20 cellular contexts compared by ENCODE assay signal in genomic region chr2:142104134-142104758, GRCh38. TPM values are rescaled to one million over a fixed set of nuclear protein-coding genes. Genes with fewer than 3 reads are reported as not detected.
DNase-seq lines count a peak whose midpoint lies in the region; ATAC-seq and TF ChIP-seq lines count a peak whose summit lies in the region.
"Had no signal": no experiment of that assay in that cellular context is flagged by ENCODE, and none has a peak within 500 bp of the region (broad histone marks: within the 10 kb centered on the region; RNA-seq: fewer than 3 reads in every experiment).

No MANE protein-coding gene starts in this region.

- peak; percentile 53 for DNase-seq in DMS153 treated with DMSO at 0.1 percent for 48 hours (lab: John Stamatoyannopoulos, UW; ENCODE audit: unreplicated experiment)
- peak; percentile 52 for DNase-seq in NCI-H1105 treated with DMSO at 0.1 percent for 48 hours (lab: John Stamatoyannopoulos, UW)
- DNase-seq in pons (ENCODE audit: low spot score) = peak; percentile 46
- no peak for DNase-seq in hippocampal formation (lab: John Stamatoyannopoulos, UW)
- DNase-seq in H7 = no peak
- DNase-seq: C1 segment of cervical spinal cord, GDM1, GM23248, NCI-H1436, NCI-H1930, NCI-H2171 treated with DMSO at 0.1 percent for 48 hours, NCI-H524, RPMI8226, SIG-M5 had no signal

- no peak overlapping the region for H3K4me3 ChIP-seq in H7 (ENCODE audit: insufficient read depth, low read depth, low read length)
- H3K4me3 ChIP-seq: GM23248, K562 had no signal

- ATAC-seq in SK-N-SH treated with all-trans-retinoic acid at 6 μM for 48 hours = peak; percentile 73
- no peak for ATAC-seq in GM21786 (IDR thresholded peaks at IDR 0.05; ENCODE audit: unreplicated experiment)
- ATAC-seq: K562 had no signal

- H3K36me3 ChIP-seq in H7 (replicated peaks; ENCODE audit: control insufficient read depth, insufficient read depth, low read length) = no peaks in the 10 kb centered on the region

- no peaks in the 10 kb centered on the region for H3K27me3 ChIP-seq in H7 (ENCODE audit: control insufficient read depth, insufficient read depth, low read length)

TF ChIP-seq in SK-N-SH treated with all-trans-retinoic acid at 6 μM for 48 hours, 23 proteins besides CTCF, POLR2A, EP300 and RAD21:
- no peak for TF ChIP-seq SNAI2 (CRISPR knock-in tag; IDR thresholded peaks at IDR 0.05)
- no peak for TF ChIP-seq TOX (CRISPR knock-in tag; IDR thresholded peaks at IDR 0.05; ENCODE audit: borderline replicate concordance)
- TF ChIP-seq TSHZ2 (CRISPR knock-in tag; IDR thresholded peaks at IDR 0.05) = peak; percentile 58; the same call in 1 of the 2 replicates
- peak; percentile 43; the same call in 1 of the 2 replicates for TF ChIP-seq TCF4 (CRISPR knock-in tag; IDR thresholded peaks at IDR 0.05; ENCODE audit: borderline replicate concordance)
- TF ChIP-seq ESRRG (CRISPR knock-in tag; IDR thresholded peaks at IDR 0.05) = 0 out of 2 replicates have a peak, but pooled peaks have one; percentile 68
- TF ChIP-seq ISL1 (CRISPR knock-in tag; IDR thresholded peaks at IDR 0.05) = peak; percentile 99

RNA-seq across cellular contexts. Expression of gene LRP1B, which starts 26.6 kb away (rescaled TPM):
- total RNA-seq in H7 (2014; rRNA removed; shearing (Covaris generic)) = 0.17 and 0.26 TPM in 2 replicates
- total RNA-seq: Daoy; GM23248; K562; M059J; T-helper 1 cell treated with Interleukin-12 subunit alpha and Interleukin-12 subunit beta and Interleukin-4 antibody, amounts not matched to agents 30 ng/mL and 1 ng/mL, for 36 hours had no signal

Comparison
In these comparisons a context has a peak if more than half of its experiments do, and no peak if none do; other contexts are left out.
1. DNase-seq: peak in DMS153 treated with DMSO at 0.1 percent for 48 hours (single experiment), NCI-H1105 treated with DMSO at 0.1 percent for 48 hours (single experiment) and pons (single experiment); none in hippocampal formation (0 of 2) and H7 (single experiment).